In genomic region chr2:232438951-232439757, GRCh38 we compare ENCODE assay signal across 11 cellular contexts. TPM values are rescaled to one million over a fixed set of nuclear protein-coding genes. Genes with fewer than 3 reads are reported as not detected.
DNase-seq lines count a peak whose midpoint lies in the region; ATAC-seq, FAIRE-seq and TF ChIP-seq lines count a peak whose summit lies in the region.
"Had no signal": no experiment of that assay in that cellular context is flagged by ENCODE, and none has a peak within 500 bp of the region (broad histone marks: within the 10 kb centered on the region; RNA-seq: fewer than 3 reads in every experiment).

No MANE protein-coding gene starts in this region.

- TF ChIP-seq POLR2A in lower leg skin (IDR thresholded peaks at IDR 0.05) = no peak

- H3K4me1 Mint-ChIP-seq in natural killer cell treated with Interleukin-12 subunit alpha and Interleukin-12 subunit beta and Interleukin-15 and Interleukin-18, amount 100 ng/mL, for 72 hours (ENCODE audit: low read depth in 2 of 2) = peaks cover 0 to 5% of the 10 kb centered on the region in 2 donors

- no peak overlapping the region for H3K27ac Mint-ChIP-seq in natural killer cell treated with Interleukin-12 subunit alpha and Interleukin-12 subunit beta and Interleukin-15 and Interleukin-18, amount 100 ng/mL, for 72 hours
- H3K27ac Mint-ChIP-seq: IgD-negative memory B cell; stimulated activated naive CD8-positive, alpha-beta T cell treated with anti-CD3 and anti-CD28 coated beads, Interleukin-15, Interleukin-2, amounts not matched to agents 100 ng/mL and 50 ng/mL, for 24 hours had no signal

- 65 to 81% methylated on average over 18 to 21 of the region's 22 CpGs for WGBS in lower leg skin, 2 donors

- peaks cover 0 to 2% of the 10 kb centered on the region in 2 donors for H3K27me3 Mint-ChIP-seq in natural killer cell treated with Interleukin-12 subunit alpha and Interleukin-12 subunit beta and Interleukin-15 and Interleukin-18, amount 100 ng/mL, for 72 hours
- H3K27me3 Mint-ChIP-seq: stimulated activated naive CD8-positive, alpha-beta T cell treated with anti-CD3 and anti-CD28 coated beads, Interleukin-15, Interleukin-2, amounts not matched to agents 100 ng/mL and 50 ng/mL, for 24 hours had no signal

- DNase-seq in SK-MEL-5 (ENCODE audit: low read depth, low spot score) (peak; percentile 31), cerebellar cortex (ENCODE audit: low spot score) (peak; percentile 31), frontal cortex (ENCODE audit: low spot score in 2 of 2) (no peak), AG08396 (ENCODE audit: low spot score) (no peak), lower leg skin (ENCODE audit: low spot score in 2 of 2) (no peak)
- peak; percentile 39 for DNase-seq in natural killer cell treated with Interleukin-12 subunit alpha and Interleukin-12 subunit beta and Interleukin-15 and Interleukin-18, amount 100 ng/mL, for 72 hours (ENCODE audit: low spot score)

- TF ChIP-seq CTCF in GM12875 (IDR thresholded peaks at IDR 0.05; ENCODE audit: borderline replicate concordance, insufficient read depth, low read depth, low read length) (peak; percentile 42; the same call in 1 of the 2 replicates), lower leg skin (IDR thresholded peaks at IDR 0.05) (no peak)

- H3K9me3 Mint-ChIP-seq in natural killer cell treated with Interleukin-12 subunit alpha and Interleukin-12 subunit beta and Interleukin-15 and Interleukin-18, amount 100 ng/mL, for 72 hours = no peaks in the 10 kb centered on the region
- H3K9me3 Mint-ChIP-seq: IgD-negative memory B cell; stimulated activated naive CD8-positive, alpha-beta T cell treated with anti-CD3 and anti-CD28 coated beads, Interleukin-15, Interleukin-2, amounts not matched to agents 100 ng/mL and 50 ng/mL, for 24 hours had no signal

- no peak overlapping the region for H3K4me3 Mint-ChIP-seq in natural killer cell treated with Interleukin-12 subunit alpha and Interleukin-12 subunit beta and Interleukin-15 and Interleukin-18, amount 100 ng/mL, for 72 hours
- H3K4me3 Mint-ChIP-seq: IgD-negative memory B cell; stimulated activated naive CD8-positive, alpha-beta T cell treated with anti-CD3 and anti-CD28 coated beads, Interleukin-15, Interleukin-2, amounts not matched to agents 100 ng/mL and 50 ng/mL, for 24 hours had no signal

- in situ Hi-C loops in SK-MEL-5 (cut with HindIII; ENCODE audit: low pct_unique_long_range_greater_than_20kb, low sequenced_read_pairs) = no loop called here

- H3K4me3 ChIP-seq in GM12875 (ENCODE audit: low read depth, low read length) (no peak overlapping the region), lower leg skin (ENCODE audit: low read depth, poor library complexity, severe bottlenecking) (no peak overlapping the region)

- no peaks in the 10 kb centered on the region for H3K36me3 Mint-ChIP-seq in natural killer cell treated with Interleukin-12 subunit alpha and Interleukin-12 subunit beta and Interleukin-15 and Interleukin-18, amount 100 ng/mL, for 72 hours
- H3K36me3 Mint-ChIP-seq: IgD-negative memory B cell had no signal

- no peak for FAIRE-seq in frontal cortex (lab: Jason Lieb, UNC)

- intact Hi-C loops in lower leg skin (cut with DNase I; ENCODE audit: low total_unique reads) = no loop called here

- ATAC-seq in natural killer cell treated with Interleukin-12 subunit alpha and Interleukin-12 subunit beta and Interleukin-15 and Interleukin-18, amount 100 ng/mL, for 72 hours = no peak
- no peak for ATAC-seq in HG03439 (IDR thresholded peaks at IDR 0.05; ENCODE audit: unreplicated experiment)

RNA-seq across cellular contexts. Expression of gene ALPI, which starts 16.8 kb away (rescaled TPM):
- total RNA-seq in SK-MEL-5 (2014; rRNA removed; shearing (Covaris generic)) = not detected in 2 replicates
- not detected in 2 replicates for polyA plus RNA-seq in SK-MEL-5 (2015; cell fraction: cytosol; rRNA removed)
- not detected in 2 replicates for polyA plus RNA-seq in SK-MEL-5 (2015; cell fraction: nucleus; rRNA removed)
- not detected for total RNA-seq in natural killer cell treated with Interleukin-12 subunit alpha and Interleukin-12 subunit beta and Interleukin-15 and Interleukin-18, amount 100 ng/mL, for 72 hours
- total RNA-seq in frontal cortex (not detected), lower leg skin (not detected)
- polyA plus RNA-seq: esophagus, IgD-negative memory B cell had no signal

RNA-seq across cellular contexts. Expression of gene ALPG, which starts 32.5 kb away (rescaled TPM):
- not detected in 2 replicates for total RNA-seq in SK-MEL-5 (2014; rRNA removed; shearing (Covaris generic))
- polyA plus RNA-seq in SK-MEL-5 (2015; cell fraction: cytosol; rRNA removed) = not detected in 2 replicates
- not detected in 2 replicates for polyA plus RNA-seq in SK-MEL-5 (2015; cell fraction: nucleus; rRNA removed)
- total RNA-seq in natural killer cell treated with Interleukin-12 subunit alpha and Interleukin-12 subunit beta and Interleukin-15 and Interleukin-18, amount 100 ng/mL, for 72 hours = not detected
- total RNA-seq in frontal cortex (not detected), lower leg skin (not detected)
- polyA plus RNA-seq: esophagus, IgD-negative memory B cell had no signal

RNA-seq across cellular contexts. Expression of gene ECEL1, which starts 48.5 kb away (rescaled TPM):
- total RNA-seq in SK-MEL-5 (2014; rRNA removed; shearing (Covaris generic)) = 0.05 TPM in 1 of 2 replicates, not detected in the other
- not detected in 2 replicates for polyA plus RNA-seq in SK-MEL-5 (2015; cell fraction: cytosol; rRNA removed)
- not detected in 2 replicates for polyA plus RNA-seq in SK-MEL-5 (2015; cell fraction: nucleus; rRNA removed)
- not detected for total RNA-seq in natural killer cell treated with Interleukin-12 subunit alpha and Interleukin-12 subunit beta and Interleukin-15 and Interleukin-18, amount 100 ng/mL, for 72 hours
- total RNA-seq in frontal cortex (2.4 TPM), lower leg skin (under 1 TPM in 2 of 4 donors, not detected in 2; 0.10 to 0.39 TPM)
- polyA plus RNA-seq: IgD-negative memory B cell had no signal

Comparison
In these comparisons a context has a peak if more than half of its experiments do, and no peak if none do; other contexts are left out.
1. DNase-seq: peak in SK-MEL-5 (single experiment), cerebellar cortex (single experiment) and natural killer cell treated with Interleukin-12 subunit alpha and Interleukin-12 subunit beta and Interleukin-15 and Interleukin-18, amount 100 ng/mL, for 72 hours (single experiment); none in frontal cortex (0 of 2), AG08396 (single experiment) and lower leg skin (0 of 2).